17 cellular contexts compared by ENCODE assay signal in the genomic region with DNA sequence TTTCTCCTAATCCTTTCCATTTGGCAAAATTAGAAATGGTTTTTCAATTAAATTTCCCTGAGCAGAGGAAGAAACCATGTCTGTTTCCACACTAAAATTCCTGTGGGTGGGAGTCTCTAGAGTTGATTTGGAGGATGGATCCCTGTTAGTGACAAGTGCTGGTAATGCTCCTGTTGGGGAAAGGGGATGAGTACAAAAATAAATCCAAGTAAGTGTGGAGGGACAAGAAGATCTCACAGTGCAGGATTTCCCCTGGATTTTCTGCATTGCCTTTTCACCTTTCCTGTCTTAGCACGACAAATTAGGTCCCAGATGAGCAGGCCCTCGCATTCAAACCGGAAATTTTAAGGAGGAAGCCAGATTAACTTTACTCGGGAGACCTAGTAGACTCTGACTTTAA.
DNase-seq lines count a peak whose midpoint lies in the region; ATAC-seq and TF ChIP-seq lines count a peak whose summit lies in the region.
"Had no signal": no experiment of that assay in that cellular context is flagged by ENCODE, and none has a peak within 500 bp of the region (broad histone marks: within the 10 kb centered on the region; RNA-seq: fewer than 3 reads in every experiment).

No MANE protein-coding gene starts in this region.

- TF ChIP-seq CTCF in activated B cell treated with CpG ODN at 0.5 μM for 24 hours (IDR thresholded peaks at IDR 0.05): no peak

- peaks cover 65% of the 10 kb centered on the region for H3K4me1 Mint-ChIP-seq in stimulated activated naive CD8-positive, alpha-beta T cell treated with anti-CD3 and anti-CD28 coated beads, Interleukin-15, Interleukin-2, amounts not matched to agents 100 ng/mL and 50 ng/mL, for 24 hours (ENCODE audit: low read depth)
- H3K4me1 Mint-ChIP-seq in activated B cell treated with CpG ODN at 0.5 μM for 24 hours (peaks cover 97% of the 10 kb centered on the region), naive B cell (peaks cover 57 to 79% (median 70%) of the 10 kb centered on the region in 3 donors)

- CTCF ChIA-PET in activated B cell treated with CpG ODN at 0.5 μM for 24 hours (lab: Charles Lee): interaction anchor here (0.8 to 8.2 kb wide), 5 partner anchors 8 to 88 kb away, joined by 3 to 52 read pairs (median 5); no protein-coding TSS in a partner anchor

- intact Hi-C loops in activated B cell treated with CpG ODN at 0.5 μM for 24 hours (cut with micrococcal nuclease) (no loop called here), left colon (cut with DNase I, micrococcal nuclease) (no loop called here)

- ATAC-seq in stimulated activated naive CD8-positive, alpha-beta T cell treated with anti-CD3 and anti-CD28 coated beads, Interleukin-15, Interleukin-2, amounts not matched to agents 100 U/mL and 50 U/mL, for 24 hours: no peak
- no peak for ATAC-seq in activated B cell treated with CpG ODN at 0.5 μM for 24 hours (ENCODE audit: low read depth)
- no peak for ATAC-seq in naive B cell (ENCODE audit: low read depth in 2 of 2)
- ATAC-seq in GM21717 (IDR thresholded peaks at IDR 0.05; ENCODE audit: unreplicated experiment): no peak
- no peak for ATAC-seq in left colon
- ATAC-seq: gastroesophageal sphincter had no signal

- no peaks in the 10 kb centered on the region for H3K9me3 Mint-ChIP-seq in stimulated activated naive CD8-positive, alpha-beta T cell treated with anti-CD3 and anti-CD28 coated beads, Interleukin-15, Interleukin-2, amounts not matched to agents 100 ng/mL and 50 ng/mL, for 24 hours
- H3K9me3 Mint-ChIP-seq in activated B cell treated with CpG ODN at 0.5 μM for 24 hours (no peaks in the 10 kb centered on the region), naive B cell (no peaks in the 10 kb centered on the region)
- H3K9me3 Mint-ChIP-seq: endodermal cell had no signal

- H3K27ac Mint-ChIP-seq in stimulated activated naive CD8-positive, alpha-beta T cell treated with anti-CD3 and anti-CD28 coated beads, Interleukin-15, Interleukin-2, amounts not matched to agents 100 ng/mL and 50 ng/mL, for 24 hours: peak overlapping the region; percentile 82
- H3K27ac Mint-ChIP-seq in activated B cell treated with CpG ODN at 0.5 μM for 24 hours: peak overlapping the region; percentile 85
- H3K27ac Mint-ChIP-seq in naive B cell: peak overlapping the region in 5 of 6 donors; percentile 9 to 67 (median 64)
- H3K27ac Mint-ChIP-seq: endodermal cell had no signal

- H3K27me3 Mint-ChIP-seq in stimulated activated naive CD8-positive, alpha-beta T cell treated with anti-CD3 and anti-CD28 coated beads, Interleukin-15, Interleukin-2, amounts not matched to agents 100 ng/mL and 50 ng/mL, for 24 hours: no peaks in the 10 kb centered on the region
- no peaks in the 10 kb centered on the region for H3K27me3 Mint-ChIP-seq in activated B cell treated with CpG ODN at 0.5 μM for 24 hours
- no peaks in the 10 kb centered on the region for H3K27me3 Mint-ChIP-seq in naive B cell

- peaks cover 10% of the 10 kb centered on the region for H3K36me3 Mint-ChIP-seq in stimulated activated naive CD8-positive, alpha-beta T cell treated with anti-CD3 and anti-CD28 coated beads, Interleukin-15, Interleukin-2, amounts not matched to agents 100 ng/mL and 50 ng/mL, for 24 hours (ENCODE audit: low read depth)
- H3K36me3 Mint-ChIP-seq in activated B cell treated with CpG ODN at 0.5 μM for 24 hours (ENCODE audit: low read depth) (peaks cover 2% of the 10 kb centered on the region), naive B cell (no peaks in the 10 kb centered on the region)

- peak overlapping the region; percentile 76 for H3K4me3 Mint-ChIP-seq in stimulated activated naive CD8-positive, alpha-beta T cell treated with anti-CD3 and anti-CD28 coated beads, Interleukin-15, Interleukin-2, amounts not matched to agents 100 ng/mL and 50 ng/mL, for 24 hours
- H3K4me3 Mint-ChIP-seq in activated B cell treated with CpG ODN at 0.5 μM for 24 hours: peak overlapping the region; percentile 42
- peak overlapping the region; percentile 4 to 80 (median 60) for H3K4me3 Mint-ChIP-seq in naive B cell
- H3K4me3 Mint-ChIP-seq: endodermal cell had no signal

- in situ Hi-C loops in G401 (cut with HindIII; ENCODE audit: low sequenced_read_pairs): no loop called here

- POLR2A ChIA-PET in activated B cell treated with CpG ODN at 0.5 μM for 24 hours (lab: Charles Lee): interaction anchor here (0.6 to 17.2 kb wide), 10 partner anchors 7 to 97 kb away, joined by 3 to 243 read pairs (median 8); no protein-coding TSS in a partner anchor

- DNase-seq in stimulated activated naive CD8-positive, alpha-beta T cell treated with anti-CD3 and anti-CD28 coated beads, Interleukin-15, Interleukin-2, amounts not matched to agents 100 U/mL and 50 U/mL, for 24 hours: no peak
- DNase-seq in activated B cell treated with CpG ODN at 0.5 μM for 24 hours (no peak), naive B cell (no peak), G401 (ENCODE audit: low spot score) (no peak), left colon (no peak), HuH-7 (ENCODE audit: low spot score) (no peak)
- DNase-seq: C1 segment of cervical spinal cord; endodermal cell; GDM1; H7; MM.1S; NCI-H2081 treated with DMSO at 0.1 percent for 48 hours; SHP77 treated with DMSO at 0.1 percent for 48 hours; stimulated activated CD8-positive, alpha-beta memory T cell treated with anti-CD3 and anti-CD28 coated beads, Interleukin-4, amount 100 ng/mL, for 48 hours had no signal
